8 cellular contexts compared by ENCODE assay signal in genomic region chr11:56841210-56841810, GRCh38.
DNase-seq lines count a peak whose midpoint lies in the region; ATAC-seq and TF ChIP-seq lines count a peak whose summit lies in the region.

No MANE protein-coding gene starts in this region.

- peaks cover 19% of the 10 kb centered on the region for H3K27me3 ChIP-seq in left ventricle myocardium inferior (ENCODE audit: low read depth)
- H3K27me3 ChIP-seq in sigmoid colon: peaks cover 0 to 4% (median 0%) of the 10 kb centered on the region in 3 donors

- peak; percentile 51 for ATAC-seq in HG02763 (IDR thresholded peaks at IDR 0.05; ENCODE audit: unreplicated experiment)
- no peak for ATAC-seq in activated naive CD8-positive, alpha-beta T cell treated with anti-CD3 and anti-CD28 coated beads, Interleukin-2, amount 50 U/mL, for 24 hours

- no peaks in the 10 kb centered on the region for H3K4me1 Mint-ChIP-seq in activated naive CD8-positive, alpha-beta T cell treated with anti-CD3 and anti-CD28 coated beads, Interleukin-2, amount 50 U/mL, for 24 hours

- no peak for TF ChIP-seq POLR2A in sigmoid colon (IDR thresholded peaks at IDR 0.05)

- TF ChIP-seq CTCF in left ventricle myocardium inferior (IDR thresholded peaks at IDR 0.05; ENCODE audit: borderline replicate concordance): peak; percentile 80
- peak; percentile 40 to 67 (median 48) for TF ChIP-seq CTCF in sigmoid colon (IDR thresholded peaks at IDR 0.05)

- H3K27ac Mint-ChIP-seq in activated naive CD8-positive, alpha-beta T cell treated with anti-CD3 and anti-CD28 coated beads, Interleukin-2, amount 50 U/mL, for 24 hours: no peak overlapping the region

- no peak overlapping the region for H3K4me3 Mint-ChIP-seq in activated naive CD8-positive, alpha-beta T cell treated with anti-CD3 and anti-CD28 coated beads, Interleukin-2, amount 50 U/mL, for 24 hours

- no peaks in the 10 kb centered on the region for H3K9me3 Mint-ChIP-seq in activated naive CD8-positive, alpha-beta T cell treated with anti-CD3 and anti-CD28 coated beads, Interleukin-2, amount 50 U/mL, for 24 hours

- H3K4me3 ChIP-seq in left ventricle myocardium inferior (no peak overlapping the region), sigmoid colon (no peak overlapping the region)

- no peak overlapping the region for H3K27ac ChIP-seq in left ventricle myocardium inferior (replicated peaks)
- H3K27ac ChIP-seq in sigmoid colon: no peak overlapping the region

- TF ChIP-seq EP300 in sigmoid colon (IDR thresholded peaks at IDR 0.05): no peak

- peak; percentile 2 to 7 (median 4) for DNase-seq in stimulated activated CD4-positive, alpha-beta T cell treated with anti-CD3 and anti-CD28 coated beads, Interleukin-12 subunit alpha, Interleukin-12 subunit beta, amount 100 ng/mL, for 48 hours (ENCODE audit: low read depth in 2 of 3, low spot score in 1 of 3)
- no peak for DNase-seq in stimulated activated CD4-positive, alpha-beta T cell treated with anti-CD3 and anti-CD28 coated beads, Interleukin-4, amount 100 ng/mL, for 1 hour
- peak; percentile 62 for DNase-seq in NCI-H2227 treated with DMSO at 0.1 percent for 48 hours (lab: John Stamatoyannopoulos, UW)
- peak; percentile 15 for DNase-seq in activated naive CD8-positive, alpha-beta T cell treated with anti-CD3 and anti-CD28 coated beads, Interleukin-2, amount 50 U/mL, for 24 hours
- DNase-seq in left ventricle myocardium inferior: no peak
- DNase-seq in sigmoid colon: no peak
- DNase-seq in effector CD8-positive, alpha-beta T cell (lab: John Stamatoyannopoulos, UW): no peak

- H3K36me3 Mint-ChIP-seq in activated naive CD8-positive, alpha-beta T cell treated with anti-CD3 and anti-CD28 coated beads, Interleukin-2, amount 50 U/mL, for 24 hours (ENCODE audit: low read depth): no peaks in the 10 kb centered on the region

- intact Hi-C loops in left ventricle myocardium inferior (cut with micrococcal nuclease) (no loop called here), sigmoid colon (cut with DNase I) (loop anchor here (2.0 to 10.0 kb wide), 3 partner anchors 283 to 513 kb away; no protein-coding TSS in a partner anchor)

- H3K9me3 ChIP-seq in left ventricle myocardium inferior (replicated peaks) (no peaks in the 10 kb centered on the region), sigmoid colon (no peaks in the 10 kb centered on the region)

- H3K27me3 Mint-ChIP-seq in activated naive CD8-positive, alpha-beta T cell treated with anti-CD3 and anti-CD28 coated beads, Interleukin-2, amount 50 U/mL, for 24 hours: peaks cover 5% of the 10 kb centered on the region

- peaks cover 3% of the 10 kb centered on the region for H3K4me1 ChIP-seq in left ventricle myocardium inferior
- no peaks in the 10 kb centered on the region for H3K4me1 ChIP-seq in sigmoid colon

- WGBS in sigmoid colon, 2 donors: 6 to 18% methylated on average over 8 of the region's 8 CpGs

- H3K36me3 ChIP-seq in left ventricle myocardium inferior (no peaks in the 10 kb centered on the region), sigmoid colon (no peaks in the 10 kb centered on the region)

Comparison
In these comparisons a context has a peak if more than half of its experiments do, and no peak if none do; other contexts are left out.
1. DNase-seq: peak in stimulated activated CD4-positive, alpha-beta T cell treated with anti-CD3 and anti-CD28 coated beads, Interleukin-12 subunit alpha, Interleukin-12 subunit beta, amount 100 ng/mL, for 48 hours (3 of 3), NCI-H2227 treated with DMSO at 0.1 percent for 48 hours (single experiment) and activated naive CD8-positive, alpha-beta T cell treated with anti-CD3 and anti-CD28 coated beads, Interleukin-2, amount 50 U/mL, for 24 hours (single experiment); none in stimulated activated CD4-positive, alpha-beta T cell treated with anti-CD3 and anti-CD28 coated beads, Interleukin-4, amount 100 ng/mL, for 1 hour (single experiment), left ventricle myocardium inferior (single experiment), sigmoid colon (single experiment) and effector CD8-positive, alpha-beta T cell (single experiment).